17 cellular contexts compared by ENCODE assay signal in genomic region chr5:116686438-116686837, GRCh38.
DNase-seq lines count a peak whose midpoint lies in the region; ATAC-seq, FAIRE-seq and TF ChIP-seq lines count a peak whose summit lies in the region.
"Had no signal": no experiment of that assay in that cellular context is flagged by ENCODE, and none has a peak within 500 bp of the region (broad histone marks: within the 10 kb centered on the region; RNA-seq: fewer than 3 reads in every experiment).

No MANE protein-coding gene starts in this region.

- H3K4me2 ChIP-seq in GM23338 (no peak overlapping the region), H1 (ENCODE audit: insufficient read depth in 1 of 2, low read depth in 2 of 2, low read length in 2 of 2) (no peak overlapping the region), mesendoderm (ENCODE audit: low read length) (no peak overlapping the region)
- H3K4me2 ChIP-seq: BLaER1 had no signal

- H3K27ac Mint-ChIP-seq in GM23338 (no peak overlapping the region), HFFc6 (no peak overlapping the region)
- H3K27ac Mint-ChIP-seq: CD14-positive monocyte; CD4-positive, alpha-beta memory T cell; IgD-negative memory B cell had no signal

- H2AFZ ChIP-seq in GM23338 (peak overlapping the region; percentile 83; the same call in 1 of the 2 replicates), H1 (ENCODE audit: low read length) (0 out of 2 replicates have a peak overlapping the region, but pooled peaks have one; percentile 36)

- H3K4me1 ChIP-seq in GM23338 (ENCODE audit: insufficient read depth) (peaks cover 11% of the 10 kb centered on the region; the same call in 1 of the 2 replicates), H1 (replicated peaks in 1 of 4; ENCODE audit: control insufficient read depth in 3 of 4, insufficient read depth in 4 of 4, low read length in 3 of 4) (peaks cover 0 to 3% (median 0%) of the 10 kb centered on the region in 4 experiments; a peak in 1 of 7 replicates), mesendoderm (ENCODE audit: control insufficient read depth, low read depth, low read length) (no peaks in the 10 kb centered on the region)
- H3K4me1 ChIP-seq: BLaER1 had no signal

- H3K9me3 ChIP-seq in H1 (ENCODE audit: insufficient read depth in 2 of 2, low read depth in 1 of 2, low read length in 1 of 2) = no peaks in the 10 kb centered on the region
- H3K9me3 ChIP-seq: BLaER1 had no signal

- H3K23me2 ChIP-seq in H1 (ENCODE audit: low read depth, low read length) = no peaks in the 10 kb centered on the region; the same call in 1 of the 2 replicates

- no peak for TF ChIP-seq EP300 in H1 (IDR thresholded peaks at IDR 0.05; ENCODE audit: borderline replicate concordance in 1 of 2, low read depth in 2 of 2, low read length in 2 of 2)

- H3K4ac ChIP-seq in H1 (replicated peaks; ENCODE audit: insufficient read length, low read depth, low read length) (no peak overlapping the region), mesendoderm (ENCODE audit: low read depth, low read length) (no peak overlapping the region)

- H4K20me1 ChIP-seq in GM23338 (replicated peaks; ENCODE audit: insufficient read depth) (no peaks in the 10 kb centered on the region), H1 (replicated peaks in 1 of 2; ENCODE audit: control insufficient read depth in 1 of 2, insufficient read depth in 2 of 2, low read length in 2 of 2) (no peaks in the 10 kb centered on the region)
- H4K20me1 ChIP-seq: BLaER1 had no signal

- H3K56ac ChIP-seq in H1 (replicated peaks; ENCODE audit: insufficient read length, low read depth, low read length) (no peak overlapping the region), mesendoderm (ENCODE audit: low read length) (no peak overlapping the region)

- peak overlapping the region; percentile 52; the same call in 1 of the 2 replicates for H2BK20ac ChIP-seq in H1 (ENCODE audit: low read length)

- DNase-seq in GM23338 (ENCODE audit: low spot score) (peak; percentile 17), H1 (ENCODE audit: low read depth in 1 of 2, low spot score in 2 of 2) (no peak), mesendoderm (peak; percentile 31), HFFc6 (no peak), HK-2 (ENCODE audit: unreplicated experiment) (no peak)
- no peak for DNase-seq in activated CD8-positive, alpha-beta memory T cell treated with anti-CD3 and anti-CD28 coated beads, Interleukin-2, amount 50 U/mL, for 48 hours
- DNase-seq: 8988T; CD4-positive, alpha-beta memory T cell; DMS153; DMS79; HCEC 1CT had no signal

- H3K79me2 ChIP-seq in GM23338 (replicated peaks; ENCODE audit: insufficient read depth) (no peaks in the 10 kb centered on the region), H1 (ENCODE audit: control insufficient read depth in 1 of 2, insufficient read depth in 2 of 2, low read length in 2 of 2) (no peaks in the 10 kb centered on the region), mesendoderm (ENCODE audit: control insufficient read depth, insufficient read depth, low read length) (no peaks in the 10 kb centered on the region)

- H3K4me3 Mint-ChIP-seq in GM23338 = no peak overlapping the region
- no peak overlapping the region for H3K4me3 Mint-ChIP-seq in HFFc6
- H3K4me3 Mint-ChIP-seq: CD14-positive monocyte; CD4-positive, alpha-beta memory T cell; IgD-negative memory B cell had no signal

- H3K79me1 ChIP-seq in H1 (ENCODE audit: low read depth, low read length) (no peaks in the 10 kb centered on the region), mesendoderm (ENCODE audit: low read length) (no peaks in the 10 kb centered on the region)

- H3K4me1 Mint-ChIP-seq in GM23338 (peaks cover 6% of the 10 kb centered on the region), HFFc6 (ENCODE audit: low read depth) (no peaks in the 10 kb centered on the region)
- H3K4me1 Mint-ChIP-seq: CD14-positive monocyte; CD4-positive, alpha-beta memory T cell had no signal

- H4K5ac ChIP-seq in H1 (ENCODE audit: insufficient read length, low read depth, low read length) (no peak overlapping the region), mesendoderm (ENCODE audit: low read length) (no peak overlapping the region)

- 0 out of 2 replicates have a peak overlapping the region, but pooled peaks have one; percentile 2 for H2BK12ac ChIP-seq in H1 (ENCODE audit: low read depth, low read length)

- no peaks in the 10 kb centered on the region for H3K27me3 Mint-ChIP-seq in GM23338 (ENCODE audit: insufficient read depth, low read depth, poor library complexity)
- no peaks in the 10 kb centered on the region for H3K27me3 Mint-ChIP-seq in HFFc6 (ENCODE audit: insufficient read depth)
- H3K27me3 Mint-ChIP-seq: CD4-positive, alpha-beta memory T cell had no signal

- H2BK120ac ChIP-seq in H1 (replicated peaks; ENCODE audit: low read depth, low read length) = peak overlapping the region; percentile 49
- H2BK120ac ChIP-seq in mesendoderm (ENCODE audit: low read depth, low read length) = peak overlapping the region; percentile 73

- no peaks in the 10 kb centered on the region; the same call in none of the 2 replicates for H3K9me2 ChIP-seq in GM23338 (ENCODE audit: insufficient read depth)

- no peak overlapping the region for H3K27ac ChIP-seq in GM23338 (ENCODE audit: low read depth)
- no peak overlapping the region for H3K27ac ChIP-seq in H1 (ENCODE audit: low read depth, low read length)
- no peak overlapping the region for H3K27ac ChIP-seq in mesendoderm (ENCODE audit: low read depth, low read length)
- H3K27ac ChIP-seq: BLaER1 had no signal

- H3K9me3 Mint-ChIP-seq in GM23338 = no peaks in the 10 kb centered on the region
- peaks cover 34% of the 10 kb centered on the region for H3K9me3 Mint-ChIP-seq in HFFc6
- H3K9me3 Mint-ChIP-seq: IgD-negative memory B cell had no signal

- H3K36me3 ChIP-seq in GM23338 (ENCODE audit: insufficient read depth) (no peaks in the 10 kb centered on the region), H1 (ENCODE audit: control insufficient read depth in 2 of 4, insufficient read depth in 4 of 4, low read length in 3 of 4) (no peaks in the 10 kb centered on the region), mesendoderm (ENCODE audit: control insufficient read depth, insufficient read depth, low read length) (no peaks in the 10 kb centered on the region)
- H3K36me3 ChIP-seq: BLaER1 had no signal

- no peak overlapping the region for H2AK5ac ChIP-seq in H1 (ENCODE audit: low read depth, low read length)
- H2AK5ac ChIP-seq in mesendoderm (ENCODE audit: low read length) = no peak overlapping the region

- H3K4me3 ChIP-seq in GM23338 (no peak overlapping the region), H1 (ENCODE audit: extremely low read depth in 1 of 4, insufficient read depth in 2 of 4, low read depth in 3 of 4, low read length in 4 of 4) (no peak overlapping the region), mesendoderm (ENCODE audit: low read length) (no peak overlapping the region)
- H3K4me3 ChIP-seq: BLaER1, GM12878 had no signal

- no peak for TF ChIP-seq CTCF in GM23338 (conservative IDR thresholded peaks at IDR 0.05; ENCODE audit: low read depth in 2 of 2)
- no peak for TF ChIP-seq CTCF in H1 (IDR thresholded peaks at IDR 0.05; ENCODE audit: control extremely low read depth in 1 of 3, insufficient read depth in 1 of 3, low read depth in 1 of 3, low read length in 3 of 3)
- no peak for TF ChIP-seq CTCF in HFFc6 (IDR thresholded peaks at IDR 0.05)

- POLR2A ChIA-PET in H1 (lab: Charles Lee; ENCODE audit: partially characterized antibody) = no interaction called here

- TF ChIP-seq POLR2A in H1 (IDR thresholded peaks at IDR 0.05; ENCODE audit: control extremely low read depth in 1 of 2, low read depth in 2 of 2, low read length in 2 of 2) = no peak

- no peak overlapping the region for H2BK15ac ChIP-seq in H1 (ENCODE audit: low read length)
- no peak overlapping the region for H2BK15ac ChIP-seq in mesendoderm (replicated peaks; ENCODE audit: low read depth)

- CTCF ChIA-PET in H1 (lab: Charles Lee; ENCODE audit: partially characterized antibody) = interaction anchor here (0.8 to 1.2 kb wide), 3 partner anchors 10 to 326 kb away, joined by 3 to 5 read pairs (median 3); no protein-coding TSS in a partner anchor

- H4K8ac ChIP-seq in H1 (ENCODE audit: extremely low read depth, insufficient read depth, low read length) (no peak overlapping the region), mesendoderm (ENCODE audit: low read depth, low read length) (no peak overlapping the region)

- FAIRE-seq in H1 (lab: Jason Lieb, UNC) = no peak
- FAIRE-seq: GM12878, HepG2 had no signal

- WGBS in H1 (ENCODE audit: extremely low coverage in 1 of 2, insufficient coverage in 1 of 2, insufficient read length in 1 of 2, insufficient replicate concordance in 2 of 2, low coverage in 1 of 2, low lambda C conversion rate in 2 of 2, missing lambda C conversion rate in 1 of 2), 2 experiments = 80% methylated on average over 4 of the region's 4 CpGs; no CpG with 5 or more reads in 1 of the 2 experiments
- WGBS in mesendoderm (ENCODE audit: extremely low coverage, insufficient coverage, low lambda C conversion rate) = no CpG with 5 or more reads among the region's 4 CpGs

- no peaks in the 10 kb centered on the region for H3K36me3 Mint-ChIP-seq in GM23338 (ENCODE audit: low read depth)
- H3K36me3 Mint-ChIP-seq in HFFc6 (ENCODE audit: low read depth) = no peaks in the 10 kb centered on the region
- H3K36me3 Mint-ChIP-seq: CD14-positive monocyte; CD4-positive, alpha-beta memory T cell; IgD-negative memory B cell had no signal

- peak; percentile 47 for ATAC-seq in GM23338
- no peak for ATAC-seq in HG03378 (IDR thresholded peaks at IDR 0.05; ENCODE audit: unreplicated experiment)
- ATAC-seq: GM12878, HepG2 had no signal

- H4K91ac ChIP-seq in H1 (replicated peaks; ENCODE audit: insufficient read length, low read length) = no peak overlapping the region

- H3K9ac ChIP-seq in H1 (replicated peaks in 1 of 4; ENCODE audit: extremely low read depth in 1 of 4, low read depth in 3 of 4, low read length in 3 of 4) = no peak overlapping the region
- H3K9ac ChIP-seq in mesendoderm (ENCODE audit: low read length) = no peak overlapping the region
- H3K9ac ChIP-seq: BLaER1 had no signal

- H3K18ac ChIP-seq in H1 (ENCODE audit: extremely low read depth, low read length) (no peak overlapping the region), mesendoderm (ENCODE audit: low read length) (peak overlapping the region; percentile 99)

- no peaks in the 10 kb centered on the region; the same call in 1 of the 2 replicates for H3F3A ChIP-seq in GM23338 (replicated peaks; ENCODE audit: low read depth)

- TF ChIP-seq RAD21 in H1 (IDR thresholded peaks at IDR 0.05 in 1 of 2, conservative IDR thresholded peaks at IDR 0.05 in 1 of 2; ENCODE audit: low read depth in 2 of 2, low read length in 2 of 2) = no peak

- H3K27me3 ChIP-seq in GM23338 (ENCODE audit: insufficient read depth) = no peaks in the 10 kb centered on the region
- no peaks in the 10 kb centered on the region for H3K27me3 ChIP-seq in H1 (replicated peaks in 1 of 4; ENCODE audit: control insufficient read depth in 3 of 4, extremely low read depth in 1 of 4, insufficient read depth in 3 of 4, low read length in 3 of 4)
- no peaks in the 10 kb centered on the region for H3K27me3 ChIP-seq in mesendoderm (ENCODE audit: insufficient read depth, low read length, poor library complexity)
- H3K27me3 ChIP-seq: BLaER1 had no signal

- H3K14ac ChIP-seq in H1 (ENCODE audit: insufficient read length) = no peak overlapping the region

- H2BK5ac ChIP-seq in H1 (ENCODE audit: low read depth, low read length) (no peak overlapping the region; the same call in 1 of the 2 replicates), mesendoderm (ENCODE audit: low read length) (no peak overlapping the region)

- H3K23ac ChIP-seq in H1 (ENCODE audit: insufficient read length) (no peak overlapping the region), mesendoderm (ENCODE audit: low read length) (no peak overlapping the region)

Comparison
In these comparisons a context has a peak if more than half of its experiments do, and no peak if none do; other contexts are left out.
1. DNase-seq: peak in GM23338 (single experiment) and mesendoderm (single experiment); none in H1 (0 of 2), HFFc6 (single experiment), activated CD8-positive, alpha-beta memory T cell treated with anti-CD3 and anti-CD28 coated beads, Interleukin-2, amount 50 U/mL, for 48 hours (single experiment) and HK-2 (single experiment).